In the genomic region with DNA sequence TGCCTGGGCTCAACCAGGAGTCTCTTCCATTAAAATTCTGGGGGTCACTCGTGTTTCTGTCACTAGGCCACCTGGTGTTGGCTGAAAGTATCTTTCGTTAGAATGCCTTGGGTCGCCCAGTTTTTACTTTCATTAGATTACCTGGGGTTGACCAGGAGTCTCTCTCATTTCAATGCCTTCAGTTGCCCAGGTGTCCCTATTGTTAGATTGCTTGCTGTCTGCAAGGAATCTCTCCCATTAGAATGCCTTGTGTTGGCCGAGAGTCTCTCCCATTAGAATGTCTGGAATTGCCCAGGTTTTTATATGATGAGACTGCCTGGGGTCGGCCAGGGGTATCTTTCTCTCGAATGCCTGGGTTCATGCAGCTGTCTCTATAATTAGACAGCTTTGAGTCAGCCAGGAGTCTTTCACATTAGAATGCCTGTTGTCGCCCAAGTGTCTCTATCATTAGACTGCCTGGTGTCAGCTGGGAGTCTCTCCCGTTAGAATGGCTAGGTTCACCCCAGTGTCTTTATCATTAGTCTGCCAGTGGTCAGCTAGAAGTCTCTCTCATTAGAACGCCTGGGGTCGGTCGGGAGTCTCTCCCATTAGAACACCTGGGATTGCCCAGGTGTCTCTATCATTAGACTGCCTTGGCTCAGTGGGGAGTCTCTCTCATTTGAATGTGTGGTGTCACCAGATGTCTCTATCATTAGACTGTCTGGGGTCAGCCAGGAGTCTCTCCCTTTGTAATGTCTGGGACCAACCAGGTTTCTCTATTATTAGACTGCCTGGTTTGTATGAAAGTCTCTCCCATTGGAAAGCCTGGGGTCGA, we compare ENCODE assay signal across 27 cellular contexts.
"Had no signal": no experiment of that assay in that cellular context is flagged by ENCODE, and none has a peak within 500 bp of the region (broad histone marks: within the 10 kb centered on the region; RNA-seq: fewer than 3 reads in every experiment).

No MANE protein-coding gene starts in this region.

- H3K4me1 Mint-ChIP-seq: activated naive CD4-positive, alpha-beta T cell treated with anti-CD3 and anti-CD28 coated beads, Interleukin-2, amount 50 U/mL, for 24 hours; activated T-helper 17 cell treated with anti-CD3 and anti-CD28 coated beads, Interleukin-2, amount 50 U/mL, for 72 hours; central memory CD8-positive, alpha-beta T cell; immature natural killer cell; naive B cell; nephron progenitor cell; stimulated activated memory B cell treated with anti-CD40 and anti-IgM and Interleukin-4, amounts not matched to agents 10 μg/mL and 1 μg/mL and 100 μg/mL, for 72 hours; stimulated activated naive CD8-positive, alpha-beta T cell treated with anti-CD3 and anti-CD28 coated beads, Interleukin-15, amount 100 ng/mL, for 72 hours had no signal

- ATAC-seq: activated T-helper 17 cell treated with anti-CD3 and anti-CD28 coated beads, Interleukin-2, amount 50 U/mL, for 72 hours; effector memory CD8-positive, alpha-beta T cell; mucosa of descending colon; stimulated activated memory B cell treated with anti-CD40 and anti-IgM and Interleukin-4, amounts not matched to agents 10 μg/mL and 1 μg/mL and 100 μg/mL, for 72 hours; stimulated activated naive CD8-positive, alpha-beta T cell treated with anti-CD3 and anti-CD28 coated beads, Interleukin-15, amount 100 ng/mL, for 72 hours had no signal

- H3K4me3 Mint-ChIP-seq: activated naive CD4-positive, alpha-beta T cell treated with anti-CD3 and anti-CD28 coated beads, Interleukin-2, amount 50 U/mL, for 24 hours; activated T-helper 17 cell treated with anti-CD3 and anti-CD28 coated beads, Interleukin-2, amount 50 U/mL, for 72 hours; central memory CD8-positive, alpha-beta T cell; effector memory CD8-positive, alpha-beta T cell; immature natural killer cell; naive B cell; nephron progenitor cell; stimulated activated memory B cell treated with anti-CD40 and anti-IgM and Interleukin-4, amounts not matched to agents 10 μg/mL and 1 μg/mL and 100 μg/mL, for 72 hours; stimulated activated naive CD8-positive, alpha-beta T cell treated with anti-CD3 and anti-CD28 coated beads, Interleukin-15, amount 100 ng/mL, for 72 hours had no signal

- H3K27me3 Mint-ChIP-seq: activated naive CD4-positive, alpha-beta T cell treated with anti-CD3 and anti-CD28 coated beads, Interleukin-2, amount 50 U/mL, for 24 hours; activated T-helper 17 cell treated with anti-CD3 and anti-CD28 coated beads, Interleukin-2, amount 50 U/mL, for 72 hours; central memory CD8-positive, alpha-beta T cell; effector memory CD8-positive, alpha-beta T cell; naive B cell; stimulated activated memory B cell treated with anti-CD40 and anti-IgM and Interleukin-4, amounts not matched to agents 10 μg/mL and 1 μg/mL and 100 μg/mL, for 72 hours; stimulated activated naive CD8-positive, alpha-beta T cell treated with anti-CD3 and anti-CD28 coated beads, Interleukin-15, amount 100 ng/mL, for 72 hours had no signal

- DNase-seq: activated CD4-positive, alpha-beta T cell treated with anti-CD3 and anti-CD28 coated beads for 4 hours; activated CD4-positive, alpha-beta T cell treated with anti-CD3 and anti-CD28 coated beads, Interleukin-2, amount 50 U/mL, for 4 hours; activated CD8-positive, alpha-beta memory T cell treated with anti-CD3 and anti-CD28 coated beads, Interleukin-2, amount 50 U/mL, for 4 hours; activated gamma-delta T cell treated with Interleukin-2 at 50 U/mL for 16 hours; activated T-cell treated with anti-CD3 and anti-CD28 coated beads, Interleukin-2, amount 50 U/mL, for 1 hour; effector memory CD8-positive, alpha-beta T cell; foreskin fibroblast; hippocampal formation; immature natural killer cell; mesendoderm; mucosa of descending colon; naive B cell; nephron progenitor cell; ovary; retina; sigmoid colon; stimulated activated CD4-positive, alpha-beta T cell treated with anti-CD3 and anti-CD28 coated beads, Interleukin-1b, Interleukin-23, amount 100 ng/mL, for 48 hours; stimulated activated CD4-positive, alpha-beta T cell treated with anti-CD3 and anti-CD28 coated beads, Interleukin-4, amount 100 ng/mL, for 4 hours; stimulated activated CD8-positive, alpha-beta memory T cell treated with anti-CD3 and anti-CD28 coated beads, Interleukin-4, amount 100 ng/mL, for 48 hours; stimulated activated naive CD8-positive, alpha-beta T cell treated with anti-CD3 and anti-CD28 coated beads, Interleukin-15, amount 100 ng/mL, for 72 hours; substantia nigra; T-helper 9 cell; upper lobe of left lung had no signal

- H3K27ac Mint-ChIP-seq: activated naive CD4-positive, alpha-beta T cell treated with anti-CD3 and anti-CD28 coated beads, Interleukin-2, amount 50 U/mL, for 24 hours; activated T-helper 17 cell treated with anti-CD3 and anti-CD28 coated beads, Interleukin-2, amount 50 U/mL, for 72 hours; effector memory CD8-positive, alpha-beta T cell; immature natural killer cell; nephron progenitor cell; stimulated activated memory B cell treated with anti-CD40 and anti-IgM and Interleukin-4, amounts not matched to agents 10 μg/mL and 1 μg/mL and 100 μg/mL, for 72 hours; stimulated activated naive CD8-positive, alpha-beta T cell treated with anti-CD3 and anti-CD28 coated beads, Interleukin-15, amount 100 ng/mL, for 72 hours had no signal

- H3K36me3 Mint-ChIP-seq: immature natural killer cell had no signal
